In the genomic region with DNA sequence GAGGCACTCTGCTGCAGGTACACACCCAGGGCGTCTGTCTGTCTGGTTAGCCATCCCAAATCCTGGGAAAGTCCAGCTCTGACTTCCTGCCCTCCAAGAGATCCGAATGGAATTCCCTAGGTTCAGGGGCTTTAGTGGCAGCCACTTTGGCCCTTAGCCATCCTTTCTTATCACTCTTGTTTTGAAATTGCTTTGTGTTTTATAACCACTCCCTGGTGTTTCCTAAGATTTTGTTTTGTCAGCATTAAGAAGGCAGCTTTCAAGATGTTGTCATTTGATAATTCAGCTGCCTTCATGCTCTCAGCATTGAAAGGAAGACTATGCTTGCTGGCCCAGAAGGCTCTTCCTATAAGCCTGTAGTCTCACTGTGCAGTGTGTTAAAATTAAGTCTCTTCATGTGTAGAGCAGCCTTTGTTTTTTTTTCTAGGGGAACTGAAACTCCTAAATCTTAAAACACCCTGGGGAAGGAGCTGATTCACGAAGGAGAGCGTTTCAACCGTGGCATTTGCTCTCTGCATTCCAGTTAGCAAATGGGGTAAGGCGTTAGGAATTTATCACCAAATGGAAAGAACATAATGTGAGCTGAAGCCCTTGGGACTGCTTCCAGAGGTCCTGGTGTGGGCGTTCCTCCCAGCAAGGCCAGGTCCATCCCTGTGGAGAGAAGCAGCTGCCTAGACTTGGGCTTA, we compare ENCODE assay signal across 8 cellular contexts. TPM values are rescaled to one million over a fixed set of nuclear protein-coding genes. Genes with fewer than 3 reads are reported as not detected.
A peak's percentile ranks its signal among the peaks of the same experiment; 100 is the strongest.
DNase-seq lines count a peak whose midpoint lies in the region; ATAC-seq and TF ChIP-seq lines count a peak whose summit lies in the region.

No MANE protein-coding gene starts in this region.

- TF ChIP-seq CTCF in astrocyte of the cerebellum (IDR thresholded peaks at IDR 0.05; ENCODE audit: low read depth, low read length, missing control alignments) (no peak), thoracic aorta (IDR thresholded peaks at IDR 0.05) (no peak)

- peaks cover 3% of the 10 kb centered on the region for H3K36me3 ChIP-seq in thoracic aorta

- H3K36me3 Mint-ChIP-seq in activated T-cell treated with anti-CD3 and anti-CD28 coated beads, Interleukin-2, amount 50 U/mL, for 24 hours (ENCODE audit: low read depth), result peaks cover 90% of the 10 kb centered on the region

- in situ Hi-C loops in astrocyte of the cerebellum (cut with HindIII; ENCODE audit: low sequenced_read_pairs), result no loop called here

- DNase-seq in activated T-cell treated with anti-CD3 and anti-CD28 coated beads, Interleukin-2, amount 50 U/mL, for 24 hours, result no peak
- DNase-seq in activated T-cell treated with anti-CD3 and anti-CD28 coated beads for 4 hours, result no peak
- peak; percentile 81 for DNase-seq in astrocyte of the cerebellum (ENCODE audit: low read depth)
- peak; percentile 94 for DNase-seq in kidney glomerular epithelial cell (lab: John Stamatoyannopoulos, UW)
- no peak for DNase-seq in thoracic aorta (ENCODE audit: low spot score)
- DNase-seq in GM19238 (ENCODE audit: insufficient read length, low spot score), result no peak
- no peak for DNase-seq in SKM-1 treated with dmso at 0.1 percent for 144 hours (lab: John Stamatoyannopoulos, UW; ENCODE audit: unreplicated experiment)

- no peaks in the 10 kb centered on the region for H3K9me3 Mint-ChIP-seq in activated T-cell treated with anti-CD3 and anti-CD28 coated beads, Interleukin-2, amount 50 U/mL, for 24 hours

- peak overlapping the region; percentile 7 for H3K27ac Mint-ChIP-seq in activated T-cell treated with anti-CD3 and anti-CD28 coated beads, Interleukin-2, amount 50 U/mL, for 24 hours

- H3K4me1 ChIP-seq in thoracic aorta (ENCODE audit: control insufficient read depth in 1 of 2, low read depth in 2 of 2), result peaks cover 21 to 31% of the 10 kb centered on the region in 2 donors

- H3K4me3 Mint-ChIP-seq in activated T-cell treated with anti-CD3 and anti-CD28 coated beads, Interleukin-2, amount 50 U/mL, for 24 hours, result no peak overlapping the region

- H3K4me3 ChIP-seq in astrocyte of the cerebellum (ENCODE audit: low read depth, low read length) (no peak overlapping the region), thoracic aorta (peak overlapping the region; percentile 48)

- H3K9me3 ChIP-seq in thoracic aorta, result no peaks in the 10 kb centered on the region

- no peaks in the 10 kb centered on the region for H3K27me3 Mint-ChIP-seq in activated T-cell treated with anti-CD3 and anti-CD28 coated beads, Interleukin-2, amount 50 U/mL, for 24 hours

- H3K27me3 ChIP-seq in thoracic aorta (replicated peaks; ENCODE audit: insufficient read depth), result no peaks in the 10 kb centered on the region

- H3K27ac ChIP-seq in thoracic aorta, result peak overlapping the region; percentile 84 to 90

- peak; percentile 71 for ATAC-seq in thoracic aorta (ENCODE audit: insufficient number of reproducible peaks, low FRiP score, low read depth)
- ATAC-seq in HG03025 (IDR thresholded peaks at IDR 0.05; ENCODE audit: low FRiP score, unreplicated experiment), result no peak

- H3K4me1 Mint-ChIP-seq in activated T-cell treated with anti-CD3 and anti-CD28 coated beads, Interleukin-2, amount 50 U/mL, for 24 hours (ENCODE audit: low read depth), result peaks cover 5% of the 10 kb centered on the region

RNA-seq across cellular contexts. Expression of gene CLEC3B, which starts 14.2 kb away (rescaled TPM):
- 100 to 1,000 TPM in 1 of 2 donors, 10 to 100 TPM in 1; 96.6 to 202 TPM for total RNA-seq in thoracic aorta

RNA-seq across cellular contexts. Expression of gene EXOSC7, which starts 35.9 kb away (rescaled TPM):
- 10 to 100 TPM; 43.3 to 45.9 TPM for total RNA-seq in thoracic aorta

RNA-seq across cellular contexts. Expression of gene ZDHHC3, which starts 35.9 kb away (rescaled TPM):
- 10 to 100 TPM; 70.8 to 72.3 TPM for total RNA-seq in thoracic aorta

Comparison
In these comparisons a context has a peak if more than half of its experiments do, and no peak if none do; other contexts are left out.
1. DNase-seq: peak in astrocyte of the cerebellum (single experiment) and kidney glomerular epithelial cell (single experiment); none in activated T-cell treated with anti-CD3 and anti-CD28 coated beads, Interleukin-2, amount 50 U/mL, for 24 hours (single experiment), activated T-cell treated with anti-CD3 and anti-CD28 coated beads for 4 hours (single experiment), thoracic aorta (single experiment), GM19238 (single experiment) and SKM-1 treated with dmso at 0.1 percent for 144 hours (single experiment).